27 cellular contexts compared by ENCODE assay signal in the genomic region with DNA sequence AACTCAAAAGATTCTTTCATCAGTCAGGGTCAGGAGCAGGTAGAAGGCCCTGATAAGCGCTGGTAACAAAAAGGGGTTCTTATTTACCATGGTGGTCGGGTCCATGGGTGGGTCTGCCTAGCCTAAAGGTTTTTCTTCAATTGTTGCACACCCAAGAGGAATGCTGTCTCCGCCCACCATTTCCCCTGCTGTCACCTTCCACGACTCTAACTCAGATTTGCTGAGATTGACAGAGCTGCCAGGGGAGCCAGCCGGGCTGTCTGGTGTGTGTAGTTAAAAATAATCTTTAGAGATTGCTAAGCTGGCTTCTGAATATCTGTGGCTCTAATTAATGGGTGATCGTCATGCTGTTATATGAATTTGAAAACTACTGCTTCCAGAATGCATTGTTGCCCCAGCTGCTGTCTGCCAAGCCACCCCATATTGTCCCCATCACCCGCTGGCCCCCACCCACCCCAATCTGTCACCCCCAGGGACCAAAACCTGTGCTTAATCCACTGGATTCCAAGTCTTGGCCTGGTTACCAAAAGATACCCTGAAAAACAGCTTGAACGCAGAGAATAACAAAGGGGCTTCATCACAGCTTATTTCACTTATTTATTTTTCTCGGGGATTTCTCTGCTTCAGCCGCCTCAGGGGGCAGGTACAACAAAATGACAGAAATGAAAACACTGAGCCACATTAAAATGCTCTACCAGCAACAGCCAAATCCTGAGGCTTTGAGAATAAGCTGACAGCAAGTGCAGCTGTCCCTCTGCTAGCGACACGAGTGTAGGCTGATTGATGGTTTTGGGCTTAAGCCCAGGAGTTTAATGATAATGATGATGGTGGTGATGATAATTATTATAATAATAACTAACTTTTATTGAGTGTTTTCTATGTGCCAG. TPM values are rescaled to one million over a fixed set of nuclear protein-coding genes. Genes with fewer than 3 reads are reported as not detected.
DNase-seq lines count a peak whose midpoint lies in the region; ATAC-seq and TF ChIP-seq lines count a peak whose summit lies in the region.
"Had no signal": no experiment of that assay in that cellular context is flagged by ENCODE, and none has a peak within 500 bp of the region (broad histone marks: within the 10 kb centered on the region; RNA-seq: fewer than 3 reads in every experiment).

No MANE protein-coding gene starts in this region.

- no peak overlapping the region for H3K27ac Mint-ChIP-seq in GM23338
- H3K27ac Mint-ChIP-seq: activated CD8-positive, alpha-beta T cell treated with anti-CD3 and anti-CD28 coated beads, Interleukin-2, amount 10 ng/mL, durations not matched to agents 7 days and 5 days had no signal

- H3K36me3 Mint-ChIP-seq in GM23338 (ENCODE audit: low read depth) = no peaks in the 10 kb centered on the region

- H3K9me2 ChIP-seq in GM23338 (ENCODE audit: insufficient read depth) = peaks cover 18% of the 10 kb centered on the region
- no peaks in the 10 kb centered on the region for H3K9me2 ChIP-seq in neural cell (ENCODE audit: insufficient read depth, low read length)

- H3K27me3 ChIP-seq in GM23338 (ENCODE audit: insufficient read depth) (no peaks in the 10 kb centered on the region), neural cell (ENCODE audit: insufficient read depth, low read depth, low read length) (no peaks in the 10 kb centered on the region)
- H3K27me3 ChIP-seq: body of pancreas, heart right ventricle, MG63 had no signal

- H3K27ac ChIP-seq in GM23338 (ENCODE audit: low read depth) (no peak overlapping the region), neural cell (ENCODE audit: low read length) (no peak overlapping the region)
- H3K27ac ChIP-seq: body of pancreas, C4-2B, GM23248, heart right ventricle, SJSA1 had no signal

- no peak for ATAC-seq in GM23338
- ATAC-seq: activated CD4-positive, CD25-positive, alpha-beta regulatory T cell treated with anti-CD3 and anti-CD28 coated beads, Interleukin-2, amount 50 U/mL, for 24 hours; activated CD8-positive, alpha-beta T cell treated with anti-CD3 and anti-CD28 coated beads, Interleukin-2, amount 10 ng/mL, durations not matched to agents 7 days and 5 days; body of pancreas; heart right ventricle had no signal

- H3K27me3 Mint-ChIP-seq in GM23338 (ENCODE audit: insufficient read depth, low read depth, poor library complexity) = peaks cover 2% of the 10 kb centered on the region

- H3K4me2 ChIP-seq in GM23338 = no peak overlapping the region
- H3K4me2 ChIP-seq in neural cell (ENCODE audit: low read length) = no peak overlapping the region

- H2AFZ ChIP-seq in GM23338 (0 out of 2 replicates have a peak overlapping the region, but pooled peaks have one; percentile 9), neural cell (ENCODE audit: low read depth, low read length) (no peak overlapping the region)
- H2AFZ ChIP-seq: GM23248 had no signal

- no peak for TF ChIP-seq EP300 in neural cell (conservative IDR thresholded peaks at IDR 0.05; ENCODE audit: poor library complexity, severe bottlenecking)

- H4K20me1 ChIP-seq in GM23338 (replicated peaks; ENCODE audit: insufficient read depth) (no peaks in the 10 kb centered on the region), neural cell (ENCODE audit: insufficient read depth) (no peaks in the 10 kb centered on the region)

- H3K79me2 ChIP-seq in GM23338 (replicated peaks; ENCODE audit: insufficient read depth) = no peaks in the 10 kb centered on the region
- H3K79me2 ChIP-seq in neural cell (replicated peaks; ENCODE audit: insufficient read depth, low read length) = no peaks in the 10 kb centered on the region

- H3K9ac ChIP-seq in neural cell (ENCODE audit: low read length) = no peak overlapping the region
- H3K9ac ChIP-seq: GM23248 had no signal

- DNase-seq in COR-L47 (lab: John Stamatoyannopoulos, UW) (peak; percentile 74), GM23338 (ENCODE audit: low spot score) (no peak), NCI-H82 (lab: John Stamatoyannopoulos, UW) (peak; percentile 97), HK-2 (ENCODE audit: unreplicated experiment) (no peak), NOMO-1 treated with DMSO at 0.1 percent for 48 hours (lab: John Stamatoyannopoulos, UW; ENCODE audit: unreplicated experiment) (no peak)
- DNase-seq in activated naive CD4-positive, alpha-beta T cell treated with anti-CD3 and anti-CD28 coated beads, Interleukin-2, amount 50 U/mL, for 16 hours = no peak
- DNase-seq: activated CD8-positive, alpha-beta T cell treated with anti-CD3 and anti-CD28 coated beads, Interleukin-2, amount 10 ng/mL, durations not matched to agents 7 days and 5 days; activated effector memory CD4-positive, alpha-beta T cell treated with Interleukin-2 at 50 U/mL for 16 hours; activated T-cell treated with anti-CD3 and anti-CD28 coated beads for 4 hours; body of pancreas; DMS153; effector CD8-positive, alpha-beta T cell; erythroblast; foreskin fibroblast; GM23248; heart right ventricle; KBM-7; MG63; NCI-H187 treated with DMSO at 0.1 percent for 48 hours; NCI-H345; small intestine; stimulated activated CD4-positive, alpha-beta T cell treated with anti-CD3 and anti-CD28 coated beads, Interleukin-2, amount 100 ng/mL, for 24 hours; T-helper 1 cell had no signal

- TF ChIP-seq RAD21 in neural cell (conservative IDR thresholded peaks at IDR 0.05) = no peak

- TF ChIP-seq CTCF in GM23338 (conservative IDR thresholded peaks at IDR 0.05; ENCODE audit: low read depth in 2 of 2) (no peak), neural cell (IDR thresholded peaks at IDR 0.05; ENCODE audit: poor library complexity, severe bottlenecking) (no peak)

- no peak overlapping the region for H3K4me3 Mint-ChIP-seq in GM23338
- H3K4me3 Mint-ChIP-seq: activated CD8-positive, alpha-beta T cell treated with anti-CD3 and anti-CD28 coated beads, Interleukin-2, amount 10 ng/mL, durations not matched to agents 7 days and 5 days had no signal

- peaks cover 18% of the 10 kb centered on the region for H3K4me1 Mint-ChIP-seq in GM23338

- no peaks in the 10 kb centered on the region for H3K36me3 ChIP-seq in GM23338 (ENCODE audit: insufficient read depth)
- no peaks in the 10 kb centered on the region for H3K36me3 ChIP-seq in neural cell (ENCODE audit: insufficient read depth, low read length)
- H3K36me3 ChIP-seq: heart right ventricle, MG63, SJSA1 had no signal

- H3K4me1 ChIP-seq in GM23338 (ENCODE audit: insufficient read depth) = peaks cover 9% of the 10 kb centered on the region; the same call in 1 of the 2 replicates
- H3K4me1 ChIP-seq: body of pancreas, SJSA1 had no signal

- H3K9me3 Mint-ChIP-seq in GM23338 = no peaks in the 10 kb centered on the region

- H3K4me3 ChIP-seq in GM23338 (no peak overlapping the region), neural cell (ENCODE audit: low read length) (peak overlapping the region; percentile 25)
- H3K4me3 ChIP-seq: body of pancreas, GM23248, heart right ventricle, MG63, SJSA1 had no signal

- H3K9me3 ChIP-seq in neural cell (ENCODE audit: low read length) = no peaks in the 10 kb centered on the region
- H3K9me3 ChIP-seq: body of pancreas, heart right ventricle, SJSA1 had no signal

- no peaks in the 10 kb centered on the region for H3F3A ChIP-seq in GM23338 (replicated peaks; ENCODE audit: low read depth)
- no peaks in the 10 kb centered on the region for H3F3A ChIP-seq in neural cell (ENCODE audit: insufficient read depth, low read length, poor library complexity, severe bottlenecking)

TF ChIP-seq in GM23338, 12 proteins besides CTCF, POLR2A, EP300 and RAD21:
- TF ChIP-seq JUNB (IDR thresholded peaks at IDR 0.05; ENCODE audit: unreplicated experiment) = no peak
- TF ChIP-seq POLR2AphosphoS5 (IDR thresholded peaks at IDR 0.05; ENCODE audit: low read depth) = no peak
- TF ChIP-seq, protein P1, sequence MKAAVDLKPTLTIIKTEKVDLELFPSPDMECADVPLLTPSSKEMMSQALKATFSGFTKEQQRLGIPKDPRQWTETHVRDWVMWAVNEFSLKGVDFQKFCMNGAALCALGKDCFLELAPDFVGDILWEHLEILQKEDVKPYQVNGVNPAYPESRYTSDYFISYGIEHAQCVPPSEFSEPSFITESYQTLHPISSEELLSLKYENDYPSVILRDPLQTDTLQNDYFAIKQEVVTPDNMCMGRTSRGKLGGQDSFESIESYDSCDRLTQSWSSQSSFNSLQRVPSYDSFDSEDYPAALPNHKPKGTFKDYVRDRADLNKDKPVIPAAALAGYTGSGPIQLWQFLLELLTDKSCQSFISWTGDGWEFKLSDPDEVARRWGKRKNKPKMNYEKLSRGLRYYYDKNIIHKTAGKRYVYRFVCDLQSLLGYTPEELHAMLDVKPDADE (IDR thresholded peaks at IDR 0.05) = no peak
- no peak for TF ChIP-seq ZNF114 (CRISPR knock-in tag; IDR thresholded peaks at IDR 0.05)

TF ChIP-seq in neural cell, 6 proteins besides CTCF, POLR2A, EP300 and RAD21:
- TF ChIP-seq TAF1 (IDR thresholded peaks at IDR 0.05; ENCODE audit: low read depth) (no peak), SMC3 (conservative IDR thresholded peaks at IDR 0.05; ENCODE audit: poor library complexity) (no peak), POLR2AphosphoS5 (IDR thresholded peaks at IDR 0.05) (peak; percentile 59), EZH2 (IDR thresholded peaks at IDR 0.05; ENCODE audit: borderline replicate concordance, insufficient read depth, low read length, poor library complexity, severe bottlenecking) (no peak), MXI1 (conservative IDR thresholded peaks at IDR 0.05; ENCODE audit: poor library complexity, severe bottlenecking) (no peak)

RNA-seq across cellular contexts. Expression of a gene that starts 46.1 kb away (rescaled TPM):
- total RNA-seq in GM23338 (2014; rRNA removed; shearing (Covaris generic)) = 67.7 and 78.5 TPM in 2 replicates
- polyA plus RNA-seq in GM23338 (2016; fragmentation: Nextera tagmentation; extraction: Ambion mirVana) (31.9 and 34.7 TPM in 2 replicates), neural cell (67.1 and 81.7 TPM in 2 replicates)
- 118 and 128 TPM in 2 replicates for polyA minus RNA-seq in neural cell

Comparison
In these comparisons a context has a peak if more than half of its experiments do, and no peak if none do; other contexts are left out.
1. DNase-seq: peak in COR-L47 (single experiment) and NCI-H82 (single experiment); none in GM23338 (single experiment), activated naive CD4-positive, alpha-beta T cell treated with anti-CD3 and anti-CD28 coated beads, Interleukin-2, amount 50 U/mL, for 16 hours (single experiment), HK-2 (single experiment) and NOMO-1 treated with DMSO at 0.1 percent for 48 hours (single experiment).